ENCODE assay signal across 1 cellular context in genomic region chr3:56055616-56056350, GRCh38.
TF ChIP-seq lines count a peak whose summit lies in the region.

No MANE protein-coding gene starts in this region.

TF ChIP-seq in HEK293, 187 proteins besides CTCF, POLR2A, EP300 and RAD21 (continued from another document):
- TF ChIP-seq ZFHX2 (tag by site-specific recombination; conservative IDR thresholded peaks at IDR 0.05): 0 out of 2 replicates have a peak, but pooled peaks have one; percentile 12
